Comparison of ENCODE assay signal across 8 cellular contexts in genomic region chr1:67684526-67685066, GRCh38. TPM values are rescaled to one million over a fixed set of nuclear protein-coding genes. Genes with fewer than 3 reads are reported as not detected.
DNase-seq lines count a peak whose midpoint lies in the region; ATAC-seq and TF ChIP-seq lines count a peak whose summit lies in the region.

No MANE protein-coding gene starts in this region.

- POLR2A ChIA-PET in activated naive CD8-positive, alpha-beta T cell treated with anti-CD3 and anti-CD28 coated beads, Interleukin-2, amount 10 ng/mL, durations not matched to agents 7 days and 5 days (lab: Charles Lee), result interaction anchor here (1.0 to 4.7 kb wide), 9 partner anchors 10 to 759 kb away, joined by 3 to 96 read pairs (median 5); partner anchors contain the start of gene SERBP1

- H3K4me1 ChIP-seq in left lung, result peaks cover 12 to 56% of the 10 kb centered on the region in 2 donors
- peaks cover 10% of the 10 kb centered on the region for H3K4me1 ChIP-seq in testis

- peak overlapping the region in 1 of 2 donors; percentile 97 for H3K27ac ChIP-seq in left lung
- H3K27ac ChIP-seq in testis, result peak overlapping the region in 1 of 2 donors; percentile 42

- no peaks in the 10 kb centered on the region for H3K9me3 Mint-ChIP-seq in activated CD4-positive, alpha-beta T cell treated with anti-CD3 and anti-CD28 coated beads, Interleukin-2, amount 10 ng/mL, durations not matched to agents 24 days and 14 days
- peaks cover 1% of the 10 kb centered on the region for H3K9me3 Mint-ChIP-seq in activated naive CD8-positive, alpha-beta T cell treated with anti-CD3 and anti-CD28 coated beads, Interleukin-2, amount 10 ng/mL, durations not matched to agents 7 days and 5 days

- peak overlapping the region; percentile 91 for H3K4me3 Mint-ChIP-seq in activated CD4-positive, alpha-beta T cell treated with anti-CD3 and anti-CD28 coated beads, Interleukin-2, amount 10 ng/mL, durations not matched to agents 24 days and 14 days
- peak overlapping the region; percentile 99 for H3K4me3 Mint-ChIP-seq in activated naive CD8-positive, alpha-beta T cell treated with anti-CD3 and anti-CD28 coated beads, Interleukin-2, amount 10 ng/mL, durations not matched to agents 7 days and 5 days

- no peaks in the 10 kb centered on the region for H3K27me3 Mint-ChIP-seq in activated CD4-positive, alpha-beta T cell treated with anti-CD3 and anti-CD28 coated beads, Interleukin-2, amount 10 ng/mL, durations not matched to agents 24 days and 14 days
- H3K27me3 Mint-ChIP-seq in activated naive CD8-positive, alpha-beta T cell treated with anti-CD3 and anti-CD28 coated beads, Interleukin-2, amount 10 ng/mL, durations not matched to agents 7 days and 5 days, result no peaks in the 10 kb centered on the region

- no peak for ATAC-seq in activated naive CD8-positive, alpha-beta T cell treated with anti-CD3 and anti-CD28 coated beads, Interleukin-2, amount 10 ng/mL, durations not matched to agents 7 days and 5 days (ENCODE audit: low read depth)
- no peak for ATAC-seq in left lung

- H3K27me3 ChIP-seq in left lung (no peaks in the 10 kb centered on the region), testis (no peaks in the 10 kb centered on the region)

- peak overlapping the region; percentile 22 to 86 for H3K4me3 ChIP-seq in left lung
- H3K4me3 ChIP-seq in testis, result peak overlapping the region; percentile 84 to 89

- H3K36me3 Mint-ChIP-seq in activated CD4-positive, alpha-beta T cell treated with anti-CD3 and anti-CD28 coated beads, Interleukin-2, amount 10 ng/mL, durations not matched to agents 24 days and 14 days (ENCODE audit: low read depth), result peaks cover 29% of the 10 kb centered on the region
- H3K36me3 Mint-ChIP-seq in activated naive CD8-positive, alpha-beta T cell treated with anti-CD3 and anti-CD28 coated beads, Interleukin-2, amount 10 ng/mL, durations not matched to agents 7 days and 5 days, result peaks cover 7% of the 10 kb centered on the region

- TF ChIP-seq CTCF in left lung (IDR thresholded peaks at IDR 0.05), result no peak
- no peak for TF ChIP-seq CTCF in testis (IDR thresholded peaks at IDR 0.05)

- DNase-seq in activated CD4-positive, alpha-beta T cell treated with anti-CD3 and anti-CD28 coated beads, Interleukin-2, amount 10 ng/mL, durations not matched to agents 24 days and 14 days, result no peak
- no peak for DNase-seq in activated CD4-positive, alpha-beta T cell treated with anti-CD3 and anti-CD28 coated beads, Interleukin-2, amount 50 U/mL, for 4 hours
- DNase-seq in activated naive CD8-positive, alpha-beta T cell treated with anti-CD3 and anti-CD28 coated beads, Interleukin-2, amount 10 ng/mL, durations not matched to agents 7 days and 5 days, result no peak
- DNase-seq in left lung (no peak), testis (no peak), DMS114 treated with DMSO at 0.1 percent for 48 hours (lab: John Stamatoyannopoulos, UW; ENCODE audit: unreplicated experiment) (no peak), dedifferentiated amniotic fluid mesenchymal stem cell (ENCODE audit: extremely low spot score) (no peak)
- DNase-seq in activated CD8-positive, alpha-beta memory T cell treated with anti-CD3 and anti-CD28 coated beads for 24 hours, result no peak

- TF ChIP-seq POLR2A in testis (IDR thresholded peaks at IDR 0.05), result no peak

- intact Hi-C loops in activated CD4-positive, alpha-beta T cell treated with anti-CD3 and anti-CD28 coated beads, Interleukin-2, amount 10 ng/mL, durations not matched to agents 24 days and 14 days (cut with micrococcal nuclease), result loop anchor here (1.0 to 10.0 kb wide), 17 partner anchors 16 to 1872 kb away; partner anchors contain the start of genes DNAI4, IL12RB2, MIER1 and SERBP1
- intact Hi-C loops in left lung (cut with DNase I) (loop anchor here in 1 of 2 donors (5.0 kb wide), 1 partner anchor 73 kb away; no protein-coding TSS in a partner anchor), testis (cut with DNase I; ENCODE audit: low total_unique reads) (loop anchor here (5.0 to 10.0 kb wide), 2 partner anchors 73 to 150 kb away; no protein-coding TSS in a partner anchor)

- peaks cover 35% of the 10 kb centered on the region for H3K4me1 Mint-ChIP-seq in activated CD4-positive, alpha-beta T cell treated with anti-CD3 and anti-CD28 coated beads, Interleukin-2, amount 10 ng/mL, durations not matched to agents 24 days and 14 days
- peaks cover 27% of the 10 kb centered on the region for H3K4me1 Mint-ChIP-seq in activated naive CD8-positive, alpha-beta T cell treated with anti-CD3 and anti-CD28 coated beads, Interleukin-2, amount 10 ng/mL, durations not matched to agents 7 days and 5 days

- H3K27ac Mint-ChIP-seq in activated CD4-positive, alpha-beta T cell treated with anti-CD3 and anti-CD28 coated beads, Interleukin-2, amount 10 ng/mL, durations not matched to agents 24 days and 14 days, result peak overlapping the region; percentile 96
- peak overlapping the region; percentile 99 for H3K27ac Mint-ChIP-seq in activated naive CD8-positive, alpha-beta T cell treated with anti-CD3 and anti-CD28 coated beads, Interleukin-2, amount 10 ng/mL, durations not matched to agents 7 days and 5 days

- no peaks in the 10 kb centered on the region for H3K9me3 ChIP-seq in left lung
- H3K9me3 ChIP-seq in testis, result no peaks in the 10 kb centered on the region

- WGBS in testis, 2 donors, result 0 to 2% methylated on average over 14 to 20 of the region's 20 CpGs

- H3K36me3 ChIP-seq in left lung, result peaks cover 0 to 25% of the 10 kb centered on the region in 2 donors
- no peaks in the 10 kb centered on the region for H3K36me3 ChIP-seq in testis (ENCODE audit: low read depth, missing control alignments)

RNA-seq across cellular contexts. Expression of gene GADD45A, which starts 0.4 kb away (rescaled TPM):
- total RNA-seq in activated CD4-positive, alpha-beta T cell treated with anti-CD3 and anti-CD28 coated beads, Interleukin-2, amount 10 ng/mL, durations not matched to agents 24 days and 14 days, result 33.4 and 36.7 TPM in 2 replicates
- 10 to 100 TPM; 24.4 to 26.2 TPM for total RNA-seq in activated naive CD8-positive, alpha-beta T cell treated with anti-CD3 and anti-CD28 coated beads, Interleukin-2, amount 10 ng/mL, durations not matched to agents 7 days and 5 days
- total RNA-seq in left lung (10 to 100 TPM; 29.1 to 30.9 TPM), testis (10 to 100 TPM; 29.8 to 47.0 TPM)
- polyA plus RNA-seq in testis (ENCODE audit: insufficient read depth, low read depth, low replicate concordance), result 14.9 TPM
